Comparison of ENCODE assay signal across 15 cellular contexts in the genomic region with DNA sequence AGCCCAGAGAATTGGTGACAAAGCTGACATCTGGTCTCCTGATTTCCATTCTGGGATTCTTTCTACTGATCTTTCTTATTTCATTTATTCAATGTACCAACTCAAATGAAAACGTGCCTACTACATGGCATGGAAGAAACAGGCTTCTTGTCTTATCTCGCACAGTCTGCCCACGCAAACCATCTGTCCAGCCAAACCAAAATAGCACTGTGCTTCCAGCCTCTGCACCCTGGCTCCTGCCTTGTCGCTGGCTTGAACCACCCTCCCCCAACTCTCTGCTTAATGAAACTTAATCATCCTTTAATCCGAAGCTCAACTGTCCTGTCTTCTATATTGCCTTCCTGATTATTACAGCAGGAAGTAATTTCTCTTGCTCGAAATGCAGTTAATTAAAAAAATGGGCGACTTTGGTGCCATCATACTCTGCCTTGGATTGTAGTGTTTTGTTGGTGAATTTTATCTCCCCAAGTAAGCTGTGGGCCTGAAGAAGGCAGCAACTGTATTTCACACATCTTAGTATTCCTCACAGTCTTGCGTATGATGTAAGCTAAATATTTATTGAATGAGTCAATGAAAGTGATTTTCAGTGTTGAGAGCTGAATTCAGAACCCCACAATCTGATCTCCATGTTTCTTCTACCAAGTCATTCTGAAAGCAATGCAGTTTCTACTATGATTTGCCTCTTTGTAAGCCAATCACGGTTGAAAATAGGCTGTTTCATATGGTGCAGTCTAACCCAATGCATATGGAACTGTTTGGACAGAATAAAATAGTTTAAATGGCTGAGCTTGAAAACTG. TPM values are rescaled to one million over a fixed set of nuclear protein-coding genes. Genes with fewer than 3 reads are reported as not detected.
DNase-seq lines count a peak whose midpoint lies in the region; ATAC-seq, FAIRE-seq and TF ChIP-seq lines count a peak whose summit lies in the region.
"Had no signal": no experiment of that assay in that cellular context is flagged by ENCODE, and none has a peak within 500 bp of the region (broad histone marks: within the 10 kb centered on the region; RNA-seq: fewer than 3 reads in every experiment).

No MANE protein-coding gene starts in this region.

- no TSS peak for BruUV-seq in Calu3 (replicated peaks; lab: Mats Ljungman, UMichigan)

- TF ChIP-seq RAD21 in A549 (conservative IDR thresholded peaks at IDR 0.05 in 1 of 2, IDR thresholded peaks at IDR 0.05 in 1 of 2): no peak; a peak in 1 of 5 replicates

- TF ChIP-seq POLR2A in A549 (IDR thresholded peaks at IDR 0.05; ENCODE audit: low read length) (no peak), testis (IDR thresholded peaks at IDR 0.05) (no peak)

- H3K4me2 ChIP-seq in A549: peak overlapping the region; percentile 59

- no peak for TF ChIP-seq CTCF in A549 (IDR thresholded peaks at IDR 0.05)
- TF ChIP-seq CTCF in WERI-Rb-1 (IDR thresholded peaks at IDR 0.05; ENCODE audit: low read depth, low read length): no peak
- TF ChIP-seq CTCF in foreskin fibroblast (IDR thresholded peaks at IDR 0.05; ENCODE audit: low read depth, low read length): no peak
- no peak for TF ChIP-seq CTCF in testis (IDR thresholded peaks at IDR 0.05)
- no peak for TF ChIP-seq CTCF in Calu3 (IDR thresholded peaks at IDR 0.05; ENCODE audit: unreplicated experiment)

- no peaks in the 10 kb centered on the region for H3K4me1 Mint-ChIP-seq in Calu3 (ENCODE audit: low read depth, unreplicated experiment)

- H3K27me3 Mint-ChIP-seq in Calu3 (ENCODE audit: unreplicated experiment): peaks cover 3% of the 10 kb centered on the region
- H3K27me3 Mint-ChIP-seq: type B pancreatic cell had no signal

- TF ChIP-seq EP300 in A549 (IDR thresholded peaks at IDR 0.05): no peak

- H3K4me1 ChIP-seq in A549 (peaks cover 33% of the 10 kb centered on the region), testis (no peaks in the 10 kb centered on the region)

- CTCF ChIA-PET in A549 (lab: Yijun Ruan, JAX) (interaction anchor here (0.7 to 5.1 kb wide), 9 partner anchors 8 to 653 kb away, joined by 3 to 37 read pairs (median 4); no protein-coding TSS in a partner anchor), Calu3 (lab: Charles Lee) (no interaction called here)

- H3K27ac ChIP-seq in A549: peak overlapping the region; percentile 37 to 61; a peak in 5 of 6 replicates
- peak overlapping the region; percentile 86 for H3K27ac ChIP-seq in WERI-Rb-1
- H3K27ac ChIP-seq in testis: no peak overlapping the region
- H3K27ac ChIP-seq: ovary had no signal

- peaks cover 7% of the 10 kb centered on the region; the same call in 1 of the 3 replicates for H3K9me3 ChIP-seq in A549
- H3K9me3 ChIP-seq in WERI-Rb-1 (ENCODE audit: severe bottlenecking): no peaks in the 10 kb centered on the region
- H3K9me3 ChIP-seq in testis: no peaks in the 10 kb centered on the region
- H3K9me3 ChIP-seq: ovary had no signal

- no peak overlapping the region for H3K27ac Mint-ChIP-seq in Calu3 (ENCODE audit: unreplicated experiment)
- H3K27ac Mint-ChIP-seq: type B pancreatic cell had no signal

- H3K36me3 ChIP-seq in WERI-Rb-1 (no peaks in the 10 kb centered on the region), testis (ENCODE audit: low read depth, missing control alignments) (no peaks in the 10 kb centered on the region)
- H3K36me3 ChIP-seq: ovary had no signal

- no peak overlapping the region for H3K4me3 ChIP-seq in A549
- H3K4me3 ChIP-seq in WERI-Rb-1 (ENCODE audit: low read depth, low read length): no peak overlapping the region
- no peak overlapping the region for H3K4me3 ChIP-seq in foreskin fibroblast (ENCODE audit: low read depth in 1 of 2, low read length in 2 of 2)
- H3K4me3 ChIP-seq in testis: no peak overlapping the region
- H3K4me3 ChIP-seq: lung, ovary had no signal

- DNase-seq in A549 (ENCODE audit: low read depth in 1 of 2, low spot score in 1 of 2): peak in 1 of 2 experiments; percentile 40
- DNase-seq in HCEC 1CT: peak; percentile 79
- DNase-seq in WERI-Rb-1: peak; percentile 96
- DNase-seq in foreskin fibroblast: peak; percentile 59 to 69
- DNase-seq in testis: no peak
- no peak for DNase-seq in Calu3
- DNase-seq in NCI-H345 treated with DMSO at 0.1 percent for 48 hours (lab: John Stamatoyannopoulos, UW; ENCODE audit: unreplicated experiment): no peak
- DNase-seq: activated T-cell treated with anti-CD3 and anti-CD28 coated beads, Interleukin-2, amount 50 U/mL, for 1 hour; DMS79; effector CD8-positive, alpha-beta T cell; NCI-H1436; ovary had no signal

- WGBS in A549 (ENCODE audit: missing lambda C conversion rate): 75% methylated on average over 9 of the region's 9 CpGs
- WGBS in testis, 2 donors: 77 to 88% methylated on average over 9 of the region's 9 CpGs

- intact Hi-C loops in testis (cut with DNase I; ENCODE audit: low total_unique reads) (no loop called here), Calu3 (cut with micrococcal nuclease; ENCODE audit: unreplicated experiment) (no loop called here)

- POLR2A ChIA-PET in A549 (lab: Yijun Ruan, JAX): interaction anchor here (0.6 kb wide), 1 partner anchor 194 kb away, joined by 4 read pairs; no protein-coding TSS in a partner anchor

- no peaks in the 10 kb centered on the region for H3K36me3 Mint-ChIP-seq in Calu3 (ENCODE audit: insufficient read depth, unreplicated experiment)
- H3K36me3 Mint-ChIP-seq: type B pancreatic cell had no signal

- H3K27me3 ChIP-seq in WERI-Rb-1 (ENCODE audit: insufficient read depth, low read depth, severe bottlenecking) (no peaks in the 10 kb centered on the region), testis (no peaks in the 10 kb centered on the region)
- H3K27me3 ChIP-seq: ovary had no signal

- ATAC-seq in A549: peak in 1 of 2 experiments; percentile 58; a peak in 2 of 6 replicates
- no peak for ATAC-seq in HG02852 (IDR thresholded peaks at IDR 0.05; ENCODE audit: unreplicated experiment)

- H3K4me3 Mint-ChIP-seq in Calu3 (ENCODE audit: low read depth, unreplicated experiment): no peak overlapping the region
- H3K4me3 Mint-ChIP-seq: type B pancreatic cell had no signal

- peak; percentile 63 for FAIRE-seq in A549 (lab: Jason Lieb, UNC)

- no peaks in the 10 kb centered on the region for H3K9me3 Mint-ChIP-seq in Calu3 (ENCODE audit: low read depth, unreplicated experiment)

TF ChIP-seq in A549, 52 proteins besides CTCF, POLR2A, EP300 and RAD21 (continues in another document):
- TF ChIP-seq ZNF302 (CRISPR knock-in tag; IDR thresholded peaks at IDR 0.05) (no peak), CBX8 (IDR thresholded peaks at IDR 0.05) (no peak), KDM1A (IDR thresholded peaks at IDR 0.05; ENCODE audit: low read depth) (no peak), RCOR1 (IDR thresholded peaks at IDR 0.05; ENCODE audit: low read depth, low read length) (no peak), CEBPB (IDR thresholded peaks at IDR 0.05) (peak; percentile 82 to 96), SMC3 (IDR thresholded peaks at IDR 0.05) (peak; percentile 15; the same call in 1 of the 3 replicates), BCL3 (IDR thresholded peaks at IDR 0.05) (no peak), RNF2 (IDR thresholded peaks at IDR 0.05; ENCODE audit: borderline replicate concordance, low read depth) (no peak)
- TF ChIP-seq, protein P1, sequence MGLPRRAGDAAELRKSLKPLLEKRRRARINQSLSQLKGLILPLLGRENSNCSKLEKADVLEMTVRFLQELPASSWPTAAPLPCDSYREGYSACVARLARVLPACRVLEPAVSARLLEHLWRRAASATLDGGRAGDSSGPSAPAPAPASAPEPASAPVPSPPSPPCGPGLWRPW (IDR thresholded peaks at IDR 0.05): peak; percentile 40; the same call in 1 of the 2 replicates

RNA-seq across cellular contexts. Expression of gene SOCS5, which starts 28.9 kb away (rescaled TPM):
- polyA plus RNA-seq in A549 (2011; rRNA removed) (36.3 and 37.6 TPM in 2 replicates), A549 (2017; fragmentation: RNase III; extraction: RNeasy Plus Mini Kit Qiagen cat#74134 plus additional on column Dnase treatment) (28.2 to 34.0 TPM (median 32.4 TPM) in 3 replicates), testis (ENCODE audit: insufficient read depth, low read depth, low replicate concordance) (19.4 TPM)
- 10.2 and 11.9 TPM in 2 replicates for polyA plus RNA-seq in A549 (2012; cell fraction: cytosol; rRNA removed)
- 6.6 and 9.4 TPM in 2 replicates for polyA plus RNA-seq in A549 (2012; cell fraction: nucleus; rRNA removed)
- 41.1 and 41.3 TPM in 2 replicates for polyA minus RNA-seq in A549 (2011; rRNA and poly(A)+ RNA removed)
- total RNA-seq in testis (10 to 100 TPM; 29.5 to 32.0 TPM), Calu3 (2022) (15.0 and 15.3 TPM in 2 replicates)

RNA-seq across cellular contexts. Expression of gene CRIPT, which starts 53.2 kb away (rescaled TPM):
- 21.9 and 31.1 TPM in 2 replicates for polyA plus RNA-seq in A549 (2011; rRNA removed)
- polyA plus RNA-seq in A549 (2012; cell fraction: cytosol; rRNA removed): 5.2 and 6.0 TPM in 2 replicates
- polyA plus RNA-seq in A549 (2012; cell fraction: nucleus; rRNA removed): 1.1 and 2.1 TPM in 2 replicates
- 17.1 to 21.8 TPM (median 21.7 TPM) in 3 replicates for polyA plus RNA-seq in A549 (2017; fragmentation: RNase III; extraction: RNeasy Plus Mini Kit Qiagen cat#74134 plus additional on column Dnase treatment)
- polyA minus RNA-seq in A549 (2011; rRNA and poly(A)+ RNA removed): 8.0 and 11.7 TPM in 2 replicates
- total RNA-seq in testis: 10 to 100 TPM; 15.5 to 18.5 TPM
- polyA plus RNA-seq in testis (ENCODE audit: insufficient read depth, low read depth, low replicate concordance): 13.0 TPM
- total RNA-seq in Calu3 (2022): 11.8 and 13.5 TPM in 2 replicates

RNA-seq across cellular contexts. Expression of gene PIGF, which starts 53.4 kb away (rescaled TPM):
- polyA plus RNA-seq in A549 (2011; rRNA removed) (85.9 and 98.9 TPM in 2 replicates), A549 (2017; fragmentation: RNase III; extraction: RNeasy Plus Mini Kit Qiagen cat#74134 plus additional on column Dnase treatment) (53.8 to 56.2 TPM (median 54.9 TPM) in 3 replicates), testis (ENCODE audit: insufficient read depth, low read depth, low replicate concordance) (62.4 TPM)
- 27.4 and 29.5 TPM in 2 replicates for polyA plus RNA-seq in A549 (2012; cell fraction: cytosol; rRNA removed)
- polyA plus RNA-seq in A549 (2012; cell fraction: nucleus; rRNA removed): 11.5 and 16.3 TPM in 2 replicates
- 24.7 and 29.7 TPM in 2 replicates for polyA minus RNA-seq in A549 (2011; rRNA and poly(A)+ RNA removed)
- total RNA-seq in testis (10 to 100 TPM; 26.7 to 29.4 TPM), Calu3 (2022) (19.0 and 19.7 TPM in 2 replicates)

Comparison
In these comparisons a context has a peak if more than half of its experiments do, and no peak if none do; other contexts are left out.
1. DNase-seq: peak in HCEC 1CT (single experiment), WERI-Rb-1 (single experiment) and foreskin fibroblast (2 of 2); none in testis (single experiment), Calu3 (single experiment) and NCI-H345 treated with DMSO at 0.1 percent for 48 hours (single experiment).
2. H3K27ac ChIP-seq: peak in A549 (2 of 2) and WERI-Rb-1 (single experiment); none in testis (0 of 2).